9 cellular contexts compared by ENCODE assay signal in the genomic region with DNA sequence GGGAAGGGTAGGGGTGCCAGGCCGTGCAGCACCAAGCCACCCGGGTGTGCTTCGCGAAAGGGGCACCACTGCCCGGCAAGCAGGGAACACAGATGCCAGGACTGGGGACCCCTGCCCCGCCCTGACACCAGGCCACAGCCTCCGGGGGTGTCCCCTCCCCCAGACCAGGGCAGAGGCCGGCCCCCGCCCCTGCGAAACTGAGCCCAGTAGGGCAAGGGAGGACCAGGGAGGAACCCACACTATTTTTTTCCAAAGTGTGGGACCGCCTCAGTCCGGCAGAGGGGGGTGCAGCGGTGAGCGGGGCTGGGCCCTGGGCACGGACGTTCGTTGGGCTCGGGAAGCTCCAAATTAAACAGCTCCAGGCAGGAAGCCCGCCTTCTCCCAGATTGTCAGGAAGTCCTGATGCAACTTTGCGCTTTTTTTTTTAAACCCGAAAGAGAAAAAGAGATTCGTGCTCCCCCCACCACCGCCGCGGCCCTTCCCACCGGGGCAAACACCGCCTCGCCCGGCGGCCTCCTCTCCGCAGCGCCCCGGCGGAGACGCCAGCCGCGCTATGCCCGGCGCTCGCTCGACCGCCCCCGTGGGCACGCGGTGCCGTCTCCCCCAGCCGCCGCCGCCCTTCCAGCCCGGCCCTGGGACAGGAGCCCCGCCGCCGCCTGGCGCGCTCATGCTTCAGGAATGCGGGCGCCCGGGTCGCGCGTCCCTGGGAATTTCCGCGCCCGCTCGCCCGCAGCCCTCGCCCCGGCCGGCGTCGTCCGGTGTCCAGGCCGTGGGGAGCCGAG. TPM values are rescaled to one million over a fixed set of nuclear protein-coding genes. Genes with fewer than 3 reads are reported as not detected.
DNase-seq lines count a peak whose midpoint lies in the region; ATAC-seq, FAIRE-seq and TF ChIP-seq lines count a peak whose summit lies in the region.
"Had no signal": no experiment of that assay in that cellular context is flagged by ENCODE, and none has a peak within 500 bp of the region (broad histone marks: within the 10 kb centered on the region; RNA-seq: fewer than 3 reads in every experiment).

No MANE protein-coding gene starts in this region.

- H3K4me1 ChIP-seq in endothelial cell of umbilical vein (ENCODE audit: control insufficient read depth, extremely low read depth, insufficient read depth, low read length): peaks cover 28% of the 10 kb centered on the region
- H3K4me1 ChIP-seq in mononuclear cell (ENCODE audit: insufficient read depth, low read length): peaks cover 60% of the 10 kb centered on the region
- H3K4me1 ChIP-seq in transverse colon: peaks cover 38 to 53% (median 50%) of the 10 kb centered on the region in 4 donors

- H3K9ac ChIP-seq in endothelial cell of umbilical vein (replicated peaks; ENCODE audit: extremely low read depth, insufficient read depth, low read length): peak overlapping the region; percentile 83

- peak; percentile 29 for TF ChIP-seq POLR2A in endothelial cell of umbilical vein (IDR thresholded peaks at IDR 0.05; ENCODE audit: low read depth, low read length)
- TF ChIP-seq POLR2A in transverse colon (IDR thresholded peaks at IDR 0.05): no peak

- peak overlapping the region; percentile 88 to 94 (median 91) for H3K4me3 Mint-ChIP-seq in IgD-negative memory B cell

- POLR2A ChIA-PET in endothelial cell of umbilical vein (lab: Charles Lee): interaction anchor here (0.7 to 2.3 kb wide), 3 partner anchors 28 to 222 kb away, joined by 3 to 6 read pairs (median 4); partner anchors contain the start of gene APRT

- no peak overlapping the region for H2AFZ ChIP-seq in endothelial cell of umbilical vein (ENCODE audit: low read depth, low read length)

- peak; percentile 89 for FAIRE-seq in endothelial cell of umbilical vein (lab: Jason Lieb, UNC)
- FAIRE-seq: A204.1 had no signal

- H3K27me3 ChIP-seq in endothelial cell of umbilical vein (ENCODE audit: control insufficient read depth in 2 of 2, insufficient read depth in 2 of 2, low read length in 2 of 2) (no peaks in the 10 kb centered on the region), mononuclear cell (ENCODE audit: insufficient read depth, low read length) (no peaks in the 10 kb centered on the region), transverse colon (no peaks in the 10 kb centered on the region)

- no peaks in the 10 kb centered on the region for H3K27me3 Mint-ChIP-seq in IgD-negative memory B cell

- TF ChIP-seq EP300 in transverse colon (IDR thresholded peaks at IDR 0.05; ENCODE audit: low read depth): no peak

- CTCF ChIA-PET in endothelial cell of umbilical vein (lab: Charles Lee): interaction anchor here (0.6 to 8.2 kb wide), 22 partner anchors 8 to 432 kb away, joined by 3 to 165 read pairs (median 7); partner anchors contain the start of genes APRT and TRAPPC2L

- BruUV-seq in endothelial cell of umbilical vein (replicated peaks; lab: Mats Ljungman, UMichigan): TSS peak; percentile 35

- in situ Hi-C loops in transverse colon (cut with MboI; ENCODE audit: low pct_ligation_motif_present in 1 of 4, low pct_unique_long_range_greater_than_20kb in 1 of 4, low sequenced_read_pairs in 3 of 4): no loop called here

- H3K36me3 Mint-ChIP-seq in IgD-negative memory B cell: no peaks in the 10 kb centered on the region

- intact Hi-C loops in endothelial cell of umbilical vein (cut with micrococcal nuclease): no loop called here
- intact Hi-C loops in transverse colon (cut with DNase I; ENCODE audit: low total_unique reads): no loop called here

- H3K27ac ChIP-seq in endothelial cell of umbilical vein (ENCODE audit: insufficient read depth, low read depth, low read length) (peak overlapping the region; percentile 86), transverse colon (peak overlapping the region; percentile 90 to 97 (median 94))

- TF ChIP-seq CTCF in endothelial cell of umbilical vein (IDR thresholded peaks at IDR 0.05; ENCODE audit: extremely low read depth in 1 of 2, insufficient read depth in 1 of 2, low read depth in 1 of 2, low read length in 2 of 2) (peak; percentile 40 to 66), transverse colon (IDR thresholded peaks at IDR 0.05) (peak; percentile 57 to 76 (median 63))

- dilution Hi-C loops in endothelial cell of umbilical vein (cut with MboI; ENCODE audit: extremely low pct_ligation_motif_present, low sequenced_read_pairs): no loop called here

- WGBS in transverse colon (ENCODE audit: low coverage in 1 of 2), 2 donors: 2% methylated on average over 57 of the region's 74 CpGs; no CpG with 5 or more reads in 1 of the 2 donors

- H3K4me1 Mint-ChIP-seq in IgD-negative memory B cell: peaks cover 29 to 39% (median 33%) of the 10 kb centered on the region in 3 donors

- H3K9me3 Mint-ChIP-seq in IgD-negative memory B cell: no peaks in the 10 kb centered on the region

- H3K36me3 ChIP-seq in endothelial cell of umbilical vein (ENCODE audit: control insufficient read depth in 2 of 2, extremely low read depth in 1 of 2, insufficient read depth in 2 of 2, low read length in 2 of 2): peaks cover 0 to 3% of the 10 kb centered on the region in 2 experiments
- no peaks in the 10 kb centered on the region for H3K36me3 ChIP-seq in transverse colon

- H3K4me3 ChIP-seq in endothelial cell of umbilical vein (replicated peaks in 1 of 3; ENCODE audit: insufficient read depth in 1 of 3, low read depth in 1 of 3, low read length in 3 of 3): peak overlapping the region; percentile 66 to 93 (median 66)
- peak overlapping the region; percentile 55 for H3K4me3 ChIP-seq in mononuclear cell (ENCODE audit: low read length)
- H3K4me3 ChIP-seq in transverse colon: peak overlapping the region; percentile 57 to 87 (median 74)

- H4K20me1 ChIP-seq in endothelial cell of umbilical vein (replicated peaks; ENCODE audit: control insufficient read depth, extremely low read depth, insufficient read depth, low read length): no peaks in the 10 kb centered on the region

- ATAC-seq in HG02571 (IDR thresholded peaks at IDR 0.05; ENCODE audit: unreplicated experiment): no peak

- peak; percentile 87 for DNase-seq in DMS 273 (lab: John Stamatoyannopoulos, UW; ENCODE audit: unreplicated experiment)
- DNase-seq in DMS 273 treated with DMSO at 0.1 percent for 48 hours (lab: John Stamatoyannopoulos, UW): no peak
- DNase-seq in activated CD4-positive, alpha-beta T cell treated with anti-CD3 and anti-CD28 coated beads for 48 hours: peak; percentile 66
- peak; percentile 65 for DNase-seq in endothelial cell of umbilical vein (ENCODE audit: low read depth, low spot score)
- DNase-seq in transverse colon: peak; percentile 74

- H3K9me1 ChIP-seq in endothelial cell of umbilical vein (replicated peaks; ENCODE audit: control insufficient read depth, extremely low read depth, insufficient read depth, low read length): no peaks in the 10 kb centered on the region

- peak overlapping the region; percentile 86 for H3K4me2 ChIP-seq in endothelial cell of umbilical vein (ENCODE audit: insufficient read depth, low read length)

- peak overlapping the region in 2 of 3 donors; percentile 93 to 94 for H3K27ac Mint-ChIP-seq in IgD-negative memory B cell

- H3K79me2 ChIP-seq in endothelial cell of umbilical vein (ENCODE audit: control insufficient read depth, insufficient read depth, low read length): peaks cover 53% of the 10 kb centered on the region

- H3K9me3 ChIP-seq in endothelial cell of umbilical vein (replicated peaks; ENCODE audit: control insufficient read depth, insufficient read depth, low read length) (no peaks in the 10 kb centered on the region), mononuclear cell (ENCODE audit: low read depth, low read length) (no peaks in the 10 kb centered on the region), transverse colon (no peaks in the 10 kb centered on the region)

TF ChIP-seq in endothelial cell of umbilical vein, 7 proteins besides CTCF, POLR2A, EP300 and RAD21:
- TF ChIP-seq POLR2AphosphoS5 (IDR thresholded peaks at IDR 0.05; ENCODE audit: insufficient read depth, low read depth, low read length) (peak; percentile 60), FOS (IDR thresholded peaks at IDR 0.05; ENCODE audit: borderline replicate concordance, insufficient read depth, low read length) (no peak)

RNA-seq across cellular contexts. Expression of gene PIEZO1, which starts 0.8 kb away (rescaled TPM):
- polyA plus RNA-seq in IgD-negative memory B cell: 33.4 TPM
- total RNA-seq in endothelial cell of umbilical vein: 306 and 322 TPM in 2 replicates
- 298 and 393 TPM in 2 replicates for polyA plus RNA-seq in endothelial cell of umbilical vein
- polyA plus RNA-seq in endothelial cell of umbilical vein (2011; cell fraction: cytosol; rRNA removed): 224 and 318 TPM in 2 replicates
- 848 and 1,004 TPM in 2 replicates for polyA plus RNA-seq in endothelial cell of umbilical vein (2011; cell fraction: nucleus; rRNA removed)
- polyA plus RNA-seq in endothelial cell of umbilical vein (2012): 214 and 360 TPM in 2 replicates
- 294 and 363 TPM in 2 replicates for polyA minus RNA-seq in endothelial cell of umbilical vein
- 47.3 TPM for polyA minus RNA-seq in endothelial cell of umbilical vein (2011; cell fraction: cytosol; rRNA and poly(A)+ RNA removed)
- polyA minus RNA-seq in endothelial cell of umbilical vein (2011; cell fraction: nucleus; rRNA and poly(A)+ RNA removed): 270 and 364 TPM in 2 replicates
- 54.5 TPM for total RNA-seq in mononuclear cell
- total RNA-seq in transverse colon: 100 to 1,000 TPM; 133 to 546 (median 179) TPM

RNA-seq across cellular contexts. Expression of gene CDT1, which starts 19.3 kb away (rescaled TPM):
- polyA plus RNA-seq in IgD-negative memory B cell (0.20 TPM), endothelial cell of umbilical vein (15.6 and 19.3 TPM in 2 replicates)
- total RNA-seq in endothelial cell of umbilical vein (26.5 and 30.6 TPM in 2 replicates), mononuclear cell (0.42 TPM), transverse colon (10 to 100 TPM in 1 of 4 donors, 1 to 10 TPM in 2, not detected in 1; 3.8 to 12.5 (median 6.7) TPM)
- polyA plus RNA-seq in endothelial cell of umbilical vein (2011; cell fraction: cytosol; rRNA removed): 14.3 and 19.4 TPM in 2 replicates
- 11.5 and 12.3 TPM in 2 replicates for polyA plus RNA-seq in endothelial cell of umbilical vein (2011; cell fraction: nucleus; rRNA removed)
- polyA plus RNA-seq in endothelial cell of umbilical vein (2012): 6.7 and 8.2 TPM in 2 replicates
- polyA minus RNA-seq in endothelial cell of umbilical vein: 5.6 and 9.8 TPM in 2 replicates
- polyA minus RNA-seq in endothelial cell of umbilical vein (2011; cell fraction: cytosol; rRNA and poly(A)+ RNA removed): 96.4 TPM
- 4.5 and 8.7 TPM in 2 replicates for polyA minus RNA-seq in endothelial cell of umbilical vein (2011; cell fraction: nucleus; rRNA and poly(A)+ RNA removed)

RNA-seq across cellular contexts. Expression of gene APRT, which starts 27.5 kb away (rescaled TPM):
- polyA plus RNA-seq in IgD-negative memory B cell: 416 TPM
- 148 and 152 TPM in 2 replicates for total RNA-seq in endothelial cell of umbilical vein
- 143 and 179 TPM in 2 replicates for polyA plus RNA-seq in endothelial cell of umbilical vein
- 95.1 and 129 TPM in 2 replicates for polyA plus RNA-seq in endothelial cell of umbilical vein (2011; cell fraction: cytosol; rRNA removed)
- polyA plus RNA-seq in endothelial cell of umbilical vein (2011; cell fraction: nucleus; rRNA removed): 76.5 and 81.0 TPM in 2 replicates
- polyA plus RNA-seq in endothelial cell of umbilical vein (2012): 172 and 240 TPM in 2 replicates
- 35.0 and 35.7 TPM in 2 replicates for polyA minus RNA-seq in endothelial cell of umbilical vein
- 133 TPM for polyA minus RNA-seq in endothelial cell of umbilical vein (2011; cell fraction: cytosol; rRNA and poly(A)+ RNA removed)
- polyA minus RNA-seq in endothelial cell of umbilical vein (2011; cell fraction: nucleus; rRNA and poly(A)+ RNA removed): 16.2 and 27.3 TPM in 2 replicates
- 70.8 TPM for total RNA-seq in mononuclear cell
- total RNA-seq in transverse colon: 100 to 1,000 TPM in 2 of 4 donors, 10 to 100 TPM in 2; 81.6 to 221 (median 149) TPM
